ENCODE assay signal across 15 cellular contexts in genomic region chr13:41568990-41569387, GRCh38.
DNase-seq lines count a peak whose midpoint lies in the region; TF ChIP-seq lines count a peak whose summit lies in the region.
"Had no signal": no experiment of that assay in that cellular context is flagged by ENCODE, and none has a peak within 500 bp of the region (broad histone marks: within the 10 kb centered on the region; RNA-seq: fewer than 3 reads in every experiment).

No MANE protein-coding gene starts in this region.

- H3K4me1 Mint-ChIP-seq in neural crest cell = peaks cover 49% of the 10 kb centered on the region
- H3K4me1 Mint-ChIP-seq: B cell had no signal

- H3K36me3 Mint-ChIP-seq in neural crest cell (ENCODE audit: low read depth) = peaks cover 14% of the 10 kb centered on the region
- H3K36me3 Mint-ChIP-seq: natural killer cell treated with Interleukin-12 subunit alpha and Interleukin-12 subunit beta and Interleukin-15 and Interleukin-18, amount 100 ng/mL, for 72 hours had no signal

- H3K4me3 ChIP-seq in AG10803 (ENCODE audit: low read length) = no peak overlapping the region
- H3K4me3 ChIP-seq: gastrocnemius medialis, uterus had no signal

- H3K4me3 Mint-ChIP-seq in neural crest cell = no peak overlapping the region
- H3K4me3 Mint-ChIP-seq: activated T-cell treated with anti-CD3 and anti-CD28 coated beads, Interleukin-2, amount 50 U/mL, for 72 hours; B cell; natural killer cell treated with Interleukin-12 subunit alpha and Interleukin-12 subunit beta and Interleukin-15 and Interleukin-18, amount 100 ng/mL, for 72 hours had no signal

- TF ChIP-seq CTCF in AG10803 (conservative IDR thresholded peaks at IDR 0.05; ENCODE audit: low read length) (no peak), neural crest cell (conservative IDR thresholded peaks at IDR 0.05) (no peak)

- no peaks in the 10 kb centered on the region for H3K27me3 Mint-ChIP-seq in neural crest cell (ENCODE audit: low read depth)
- H3K27me3 Mint-ChIP-seq: B cell; natural killer cell treated with Interleukin-12 subunit alpha and Interleukin-12 subunit beta and Interleukin-15 and Interleukin-18, amount 100 ng/mL, for 72 hours had no signal

- DNase-seq in AG10803 (ENCODE audit: low read depth) (peak; percentile 79), NCI-H226 (peak; percentile 40), dermis blood vessel endothelial cell (peak; percentile 50), neural crest cell (ENCODE audit: low read depth, low spot score) (no peak), COR-L47 (lab: John Stamatoyannopoulos, UW) (no peak), NCI-H146 treated with DMSO at 0.1 percent for 48 hours (lab: John Stamatoyannopoulos, UW; ENCODE audit: unreplicated experiment) (no peak), cerebellar nuclear complex (lab: John Stamatoyannopoulos, UW) (no peak), NCI-H2081 (lab: John Stamatoyannopoulos, UW) (no peak)
- DNase-seq: activated T-cell treated with anti-CD3 and anti-CD28 coated beads, Interleukin-2, amount 50 U/mL, for 72 hours; gastrocnemius medialis; KBM-7; kidney glomerular epithelial cell; uterus had no signal

- no peaks in the 10 kb centered on the region for H3K9me3 Mint-ChIP-seq in neural crest cell
- H3K9me3 Mint-ChIP-seq: activated T-cell treated with anti-CD3 and anti-CD28 coated beads, Interleukin-2, amount 50 U/mL, for 72 hours; natural killer cell treated with Interleukin-12 subunit alpha and Interleukin-12 subunit beta and Interleukin-15 and Interleukin-18, amount 100 ng/mL, for 72 hours had no signal

- H3K27ac Mint-ChIP-seq in neural crest cell (ENCODE audit: unreplicated experiment) = peak overlapping the region; percentile 52
- H3K27ac Mint-ChIP-seq: activated T-cell treated with anti-CD3 and anti-CD28 coated beads, Interleukin-2, amount 50 U/mL, for 72 hours; B cell; natural killer cell treated with Interleukin-12 subunit alpha and Interleukin-12 subunit beta and Interleukin-15 and Interleukin-18, amount 100 ng/mL, for 72 hours had no signal

Comparison
In these comparisons a context has a peak if more than half of its experiments do, and no peak if none do; other contexts are left out.
1. DNase-seq: peak in AG10803 (single experiment), NCI-H226 (single experiment) and dermis blood vessel endothelial cell (single experiment); none in neural crest cell (single experiment), COR-L47 (single experiment), NCI-H146 treated with DMSO at 0.1 percent for 48 hours (single experiment), cerebellar nuclear complex (0 of 2) and NCI-H2081 (0 of 2).